Comparison of ENCODE assay signal across 19 cellular contexts in genomic region chr1:43559714-43560113, GRCh38.
"Had no signal": no experiment of that assay in that cellular context is flagged by ENCODE, and none has a peak within 500 bp of the region (broad histone marks: within the 10 kb centered on the region; RNA-seq: fewer than 3 reads in every experiment).

No MANE protein-coding gene starts in this region.

- H2AFZ ChIP-seq: hepatocyte, neural progenitor cell had no signal

- H3K4me3 Mint-ChIP-seq: endodermal cell, natural killer cell, neural progenitor cell had no signal

- H3K36me3 Mint-ChIP-seq: natural killer cell had no signal

- H3K36me3 ChIP-seq: thyroid gland, uterus had no signal

- H3K9me3 ChIP-seq: mucosa of descending colon, pancreas, thyroid gland, upper lobe of left lung, uterus had no signal

- FAIRE-seq: pancreas had no signal

- H3K4me3 ChIP-seq: coronary artery, hepatocyte, mucosa of descending colon, neural progenitor cell, pancreas, smooth muscle cell, thyroid gland, upper lobe of left lung, uterus had no signal

- ATAC-seq: pancreas, right cardiac atrium had no signal

- H3K4me1 Mint-ChIP-seq: natural killer cell had no signal

- H3K9ac ChIP-seq: neural progenitor cell had no signal

- H3K9me3 Mint-ChIP-seq: endodermal cell, natural killer cell, neural progenitor cell had no signal

- H3K27me3 ChIP-seq: hepatocyte, neural progenitor cell, pancreas, thyroid gland, upper lobe of left lung, uterus had no signal

- DNase-seq: effector CD4-positive, alpha-beta T cell; endodermal cell; foreskin melanocyte; kidney glomerular epithelial cell; mucosa of descending colon; natural killer cell; occipital lobe; pancreas; right cardiac atrium; stimulated activated CD4-positive, alpha-beta T cell treated with anti-CD3 and anti-CD28 coated beads, Interleukin-2, amount 100 ng/mL, for 48 hours; stimulated activated naive CD4-positive, alpha-beta T cell treated with Interleukin-2 at 50 U/mL for 16 hours; thyroid gland; upper lobe of left lung; uterus had no signal

- H3K27ac Mint-ChIP-seq: endodermal cell, natural killer cell, neural progenitor cell, progenitor cell of endocrine pancreas had no signal

- H3K27me3 Mint-ChIP-seq: progenitor cell of endocrine pancreas had no signal

- H3K27ac ChIP-seq: coronary artery, neural progenitor cell, pancreas, thyroid gland had no signal
